Comparison of ENCODE assay signal across 8 cellular contexts in genomic region chr5:131068893-131069643, GRCh38.
A peak's percentile ranks its signal among the peaks of the same experiment; 100 is the strongest.
DNase-seq lines count a peak whose midpoint lies in the region; ATAC-seq, FAIRE-seq and TF ChIP-seq lines count a peak whose summit lies in the region.

No MANE protein-coding gene starts in this region.

- DNase-seq in GM18507 (ENCODE audit: extremely low spot score, insufficient read length, low read depth) (peak; percentile 4), SW480 (ENCODE audit: low spot score) (peak; percentile 28), GM12878 (ENCODE audit: low read depth, low spot score) (peak; percentile 39), HUDEP-2 (lab: John Stamatoyannopoulos, UW; ENCODE audit: unreplicated experiment in 76 of 76) (no peak), RCC 7860 (ENCODE audit: low spot score) (no peak), NCI-H2227 treated with DMSO at 0.1 percent for 48 hours (lab: John Stamatoyannopoulos, UW) (no peak)
- peak; percentile 34 for DNase-seq in stimulated activated CD4-positive, alpha-beta T cell treated with anti-CD3 and anti-CD28 coated beads, Interleukin-4, amount 100 ng/mL, for 1 hour

- no peak overlapping the region for H3K27ac ChIP-seq in GM12878 (ENCODE audit: control insufficient read depth, insufficient read depth)

- SMC1A ChIA-PET in GM12878 (lab: Charles Lee; ENCODE audit: uncharacterized antibody, unreplicated experiment), result no interaction called here

- ATAC-seq in HG02610 (IDR thresholded peaks at IDR 0.05; ENCODE audit: unreplicated experiment) (peak; percentile 93), GM12878 (peak; percentile 98)

- FAIRE-seq in GM18507 (lab: Jason Lieb, UNC) (peak; percentile 74), GM12878 (lab: Jason Lieb, UNC) (peak; percentile 7), RCC 7860 (lab: Jason Lieb, UNC) (no peak)

- in situ Hi-C loops in GM12878 (cut with MboI), result no loop called here

- no peaks in the 10 kb centered on the region for H3K79me2 ChIP-seq in GM12878 (ENCODE audit: control insufficient read depth, insufficient read depth, low read length)

- H4K20me1 ChIP-seq in GM12878 (ENCODE audit: control insufficient read depth, insufficient read depth), result no peaks in the 10 kb centered on the region

- intact Hi-C loops in GM12878 (cut with micrococcal nuclease; ENCODE audit: unreplicated experiment), result no loop called here

- H3K36me3 ChIP-seq in GM12878 (ENCODE audit: control insufficient read depth in 2 of 2, insufficient read depth in 2 of 2, low read length in 1 of 2), result no peaks in the 10 kb centered on the region

- no peak overlapping the region for H3K9ac ChIP-seq in GM12878 (ENCODE audit: control insufficient read depth, insufficient read depth, low read length)

- TF ChIP-seq CTCF in GM12878 (IDR thresholded peaks at IDR 0.05 in 2 of 3, conservative IDR thresholded peaks at IDR 0.05 in 1 of 3; ENCODE audit: control insufficient read depth in 2 of 3, extremely low read depth in 1 of 3, insufficient read depth in 1 of 3, low read depth in 3 of 3, low read length in 3 of 3), result no peak

- BruUV-seq in GM12878 (replicated peaks; lab: Mats Ljungman, UMichigan), result no TSS peak

- no peak overlapping the region for H2AFZ ChIP-seq in GM12878 (ENCODE audit: control insufficient read depth, low read depth, low read length)

- H3K4me2 ChIP-seq in GM12878 (ENCODE audit: control insufficient read depth, insufficient read depth), result no peak overlapping the region

- RAD21 ChIA-PET in GM12878 (lab: Charles Lee; ENCODE audit: unreplicated experiment), result no interaction called here

- no peaks in the 10 kb centered on the region; the same call in 2 of the 3 replicates for H3K9me3 ChIP-seq in GM12878 (replicated peaks; ENCODE audit: control insufficient read depth, insufficient read depth, low read length)

- TF ChIP-seq POLR2A in GM12878 (IDR thresholded peaks at IDR 0.05; ENCODE audit: low read depth, low read length), result no peak

- CTCF ChIA-PET in GM12878 (lab: Yijun Ruan, JAX), result no interaction called here

- no peak overlapping the region for H3K4me3 ChIP-seq in GM12878

- POLR2A ChIA-PET in GM12878 (lab: Charles Lee), result no interaction called here

- peaks cover 3% of the 10 kb centered on the region; the same call in 1 of the 2 replicates for H3K4me1 ChIP-seq in GM12878 (ENCODE audit: control insufficient read depth, insufficient read depth, low read length)

- no peaks in the 10 kb centered on the region for H3K27me3 ChIP-seq in GM12878 (replicated peaks in 1 of 2; ENCODE audit: control insufficient read depth in 2 of 2, insufficient read depth in 2 of 2, low read length in 1 of 2)

- no peak for TF ChIP-seq RAD21 in GM12878 (IDR thresholded peaks at IDR 0.05; ENCODE audit: insufficient read depth, low read depth, low read length)

- WGBS in GM12878 (ENCODE audit: insufficient coverage, insufficient replicate concordance, low lambda C conversion rate, missing lambda C conversion rate), result 0% methylated on average over 2 of the region's 2 CpGs

- no peak for TF ChIP-seq EP300 in GM12878 (IDR thresholded peaks at IDR 0.05; ENCODE audit: borderline replicate concordance in 1 of 2, control insufficient read depth in 1 of 2, low read depth in 2 of 2, low read length in 2 of 2)

TF ChIP-seq in GM12878, 131 proteins besides CTCF, POLR2A, EP300 and RAD21:
- TF ChIP-seq MEF2A (IDR thresholded peaks at IDR 0.05; ENCODE audit: insufficient read depth, low read depth, low read length) (no peak), JUNB (IDR thresholded peaks at IDR 0.05) (no peak), GABPA (IDR thresholded peaks at IDR 0.05; ENCODE audit: low read depth) (no peak), STAT3 (IDR thresholded peaks at IDR 0.05; ENCODE audit: low read depth, low read length) (no peak), TBL1XR1 (IDR thresholded peaks at IDR 0.05; ENCODE audit: low read depth, low read length) (no peak), YY1 (IDR thresholded peaks at IDR 0.05; ENCODE audit: low read depth, low read length) (no peak), NBN (IDR thresholded peaks at IDR 0.05) (no peak), SREBF1 (IDR thresholded peaks at IDR 0.05; ENCODE audit: low read length) (no peak), IRF3 (IDR thresholded peaks at IDR 0.05) (no peak), NRF1 (conservative IDR thresholded peaks at IDR 0.05; ENCODE audit: low read depth, low read length) (no peak), ASH2L (IDR thresholded peaks at IDR 0.05; ENCODE audit: borderline replicate concordance, low read depth) (no peak)
- TF ChIP-seq, protein P1, sequence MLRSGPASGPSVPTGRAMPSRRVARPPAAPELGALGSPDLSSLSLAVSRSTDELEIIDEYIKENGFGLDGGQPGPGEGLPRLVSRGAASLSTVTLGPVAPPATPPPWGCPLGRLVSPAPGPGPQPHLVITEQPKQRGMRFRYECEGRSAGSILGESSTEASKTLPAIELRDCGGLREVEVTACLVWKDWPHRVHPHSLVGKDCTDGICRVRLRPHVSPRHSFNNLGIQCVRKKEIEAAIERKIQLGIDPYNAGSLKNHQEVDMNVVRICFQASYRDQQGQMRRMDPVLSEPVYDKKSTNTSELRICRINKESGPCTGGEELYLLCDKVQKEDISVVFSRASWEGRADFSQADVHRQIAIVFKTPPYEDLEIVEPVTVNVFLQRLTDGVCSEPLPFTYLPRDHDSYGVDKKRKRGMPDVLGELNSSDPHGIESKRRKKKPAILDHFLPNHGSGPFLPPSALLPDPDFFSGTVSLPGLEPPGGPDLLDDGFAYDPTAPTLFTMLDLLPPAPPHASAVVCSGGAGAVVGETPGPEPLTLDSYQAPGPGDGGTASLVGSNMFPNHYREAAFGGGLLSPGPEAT (IDR thresholded peaks at IDR 0.05; ENCODE audit: low read depth), result no peak
TF ChIP-seq in GM12878: peak in this region for 0.

Comparison
In these comparisons a context has a peak if more than half of its experiments do, and no peak if none do; other contexts are left out.
1. DNase-seq: peak in GM18507 (single experiment), SW480 (single experiment), GM12878 (single experiment) and stimulated activated CD4-positive, alpha-beta T cell treated with anti-CD3 and anti-CD28 coated beads, Interleukin-4, amount 100 ng/mL, for 1 hour (single experiment); none in HUDEP-2 (0 of 76), RCC 7860 (single experiment) and NCI-H2227 treated with DMSO at 0.1 percent for 48 hours (single experiment).